ENCODE assay signal across 8 cellular contexts in the genomic region with DNA sequence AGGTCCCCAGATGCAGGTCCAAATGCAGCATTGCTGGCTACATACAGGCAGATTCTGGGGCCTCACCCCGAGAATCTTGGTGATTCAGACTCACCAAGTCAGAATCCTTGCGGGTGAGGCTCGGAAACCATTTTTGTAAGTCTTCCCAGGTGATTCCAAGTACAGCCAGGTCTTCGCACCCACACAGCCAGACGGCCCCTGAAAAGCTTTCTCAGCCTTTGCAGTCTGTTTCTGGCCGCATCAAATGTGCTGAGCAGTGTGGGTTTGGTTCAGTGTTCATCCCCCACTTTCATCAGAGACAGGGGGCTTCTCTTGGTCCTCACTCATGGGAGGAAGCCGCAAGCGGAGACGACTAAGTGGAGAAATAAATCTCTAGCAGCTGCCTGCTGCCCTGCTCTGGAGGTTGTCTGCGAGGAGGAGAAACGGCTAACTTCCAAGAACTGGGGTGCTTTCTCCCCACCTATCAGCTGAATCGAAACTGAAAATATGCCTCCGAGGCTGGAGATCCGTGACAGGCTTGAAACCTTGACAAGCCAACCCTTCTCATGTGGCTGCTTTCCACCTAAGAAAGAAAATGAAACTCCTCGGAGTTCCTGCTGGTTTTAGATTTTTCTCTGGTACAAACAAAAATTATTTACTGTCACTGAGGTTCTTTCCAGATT. TPM values are rescaled to one million over a fixed set of nuclear protein-coding genes. Genes with fewer than 3 reads are reported as not detected.
A peak's percentile ranks its signal among the peaks of the same experiment; 100 is the strongest.
DNase-seq lines count a peak whose midpoint lies in the region; ATAC-seq, FAIRE-seq and TF ChIP-seq lines count a peak whose summit lies in the region.

No MANE protein-coding gene starts in this region.

- H3K4me1 ChIP-seq in K562 (replicated peaks in 1 of 2; ENCODE audit: control insufficient read depth in 2 of 2, insufficient read depth in 2 of 2, low read length in 2 of 2) (peaks cover 13 to 14% of the 10 kb centered on the region in 2 experiments; a peak in 4 of 5 replicates), mononuclear cell (ENCODE audit: insufficient read depth, low read length) (peaks cover 38% of the 10 kb centered on the region)

- H3K9me3 ChIP-seq in K562 (replicated peaks; ENCODE audit: control insufficient read depth, insufficient read depth, low read depth, low read length) = no peaks in the 10 kb centered on the region
- no peaks in the 10 kb centered on the region for H3K9me3 ChIP-seq in mononuclear cell (ENCODE audit: low read depth, low read length)

- peak overlapping the region; percentile 55 to 84; a peak in 3 of 4 replicates for H3K9ac ChIP-seq in K562 (ENCODE audit: insufficient read depth in 1 of 2, low read depth in 2 of 2, low read length in 2 of 2)

- H3K36me3 ChIP-seq in K562 (ENCODE audit: control insufficient read depth, insufficient read depth, low read length) = no peaks in the 10 kb centered on the region

- CTCF ChIA-PET in K562 (lab: Yijun Ruan, JAX; ENCODE audit: low intra/inter-chr PET ratio) = no interaction called here

- TF ChIP-seq POLR2A in K562 (conservative IDR thresholded peaks at IDR 0.05) = no peak

- H3K9me1 ChIP-seq in K562 (ENCODE audit: control insufficient read depth, insufficient read depth, low read length) = no peaks in the 10 kb centered on the region

- H3K27me3 ChIP-seq in K562 (ENCODE audit: control insufficient read depth in 2 of 2, insufficient read depth in 2 of 2, low read length in 2 of 2) = no peaks in the 10 kb centered on the region
- no peaks in the 10 kb centered on the region for H3K27me3 ChIP-seq in mononuclear cell (ENCODE audit: insufficient read depth, low read length)

- peak overlapping the region; percentile 70 for H3K4me2 ChIP-seq in K562 (ENCODE audit: insufficient read depth, low read length)

- H3K27ac ChIP-seq in K562 (ENCODE audit: extremely low read depth, low read depth, low read length) = peak overlapping the region; percentile 5; the same call in 2 of the 3 replicates

- H2AFZ ChIP-seq in K562 (ENCODE audit: low read depth, low read length) = peak overlapping the region; percentile 90

- in situ Hi-C loops in K562 (cut with MboI) = no loop called here

- H3K79me2 ChIP-seq in K562 (ENCODE audit: control insufficient read depth, insufficient read depth, low read length) = no peaks in the 10 kb centered on the region

- TF ChIP-seq RAD21 in K562 (CRISPR knock-in tag; conservative IDR thresholded peaks at IDR 0.05 in 1 of 2, IDR thresholded peaks at IDR 0.05 in 1 of 2) = no peak

- peak; percentile 42 for FAIRE-seq in K562 (lab: Jason Lieb, UNC)

- no peaks in the 10 kb centered on the region for H4K20me1 ChIP-seq in K562 (replicated peaks; ENCODE audit: control insufficient read depth, insufficient read depth, low read length)

- TF ChIP-seq CTCF in K562 (IDR thresholded peaks at IDR 0.05 in 2 of 3, conservative IDR thresholded peaks at IDR 0.05 in 1 of 3; ENCODE audit: insufficient read depth in 2 of 3, low read depth in 1 of 3, low read length in 3 of 3) = no peak

- DNase-seq in T-helper 1 cell (peak in 4 of 5 donors; percentile 46 to 95 (median 54)), K562 (ENCODE audit: extremely low read depth in 1 of 4, low spot score in 3 of 4) (peak in 2 of 4 experiments; percentile 41 to 52), HPDE6-E6E7 (ENCODE audit: extremely low spot score) (no peak), epidermal melanocyte (ENCODE audit: insufficient read length, low spot score) (no peak)
- peak; percentile 73 for DNase-seq in stimulated activated naive CD4-positive, alpha-beta T cell treated with Interleukin-2 at 50 U/mL for 16 hours (lab: John Stamatoyannopoulos, UW)

- WGBS in K562 (ENCODE audit: insufficient coverage, low coverage, missing lambda C conversion rate) = 17% methylated on average over 15 of the region's 15 CpGs

- no TSS peak for BruUV-seq in K562 (replicated peaks; lab: Mats Ljungman, UMichigan)

- intact Hi-C loops in K562 (cut with micrococcal nuclease) = no loop called here

- POLR2A ChIA-PET in K562 (lab: Yijun Ruan, JAX) = interaction anchor here (0.6 to 1.9 kb wide), 7 partner anchors 9 to 1367 kb away, joined by 3 to 10 read pairs (median 3); partner anchors contain the start of genes RNU4ATAC and TMEM185B

- no peak for TF ChIP-seq EP300 in K562 (IDR thresholded peaks at IDR 0.05; ENCODE audit: low read length)

- H3K4me3 ChIP-seq in K562 = peak overlapping the region; percentile 14
- peak overlapping the region; percentile 58 for H3K4me3 ChIP-seq in mononuclear cell (ENCODE audit: low read length)

- ATAC-seq in GM18520 (IDR thresholded peaks at IDR 0.05; ENCODE audit: unreplicated experiment) (peak; percentile 66), HG02943 (IDR thresholded peaks at IDR 0.05; ENCODE audit: low read depth, unreplicated experiment) (peak; percentile 82), K562 (peak; percentile 54)

RNA-seq across cellular contexts. Expression of gene TMEM185B, which starts 8.9 kb away (rescaled TPM):
- 24.9 and 37.8 TPM in 2 replicates for total RNA-seq in K562 (2011; cell fraction: chromatin; rRNA removed; ENCODE audit: low replicate concordance)
- total RNA-seq in K562 (2011; cell fraction: nucleolus; rRNA removed) = 22.9 and 35.9 TPM in 2 replicates
- 26.7 and 29.2 TPM in 2 replicates for total RNA-seq in K562 (2011; cell fraction: nucleoplasm; rRNA removed)
- total RNA-seq in K562 (2014; rRNA removed) = 17.8 and 26.9 TPM in 2 replicates
- total RNA-seq in K562 (2014; rRNA removed; fragmentation: Illumina TruSeq; extraction: Trizol) = 11.2 TPM in 2 replicates
- 11.5 and 11.6 TPM in 2 replicates for total RNA-seq in K562 (2015; rRNA removed; fragmentation: Illumina TruSeq; extraction: Trizol)
- total RNA-seq in K562 (2021) = 26.3 and 27.3 TPM in 2 replicates
- 8.7 and 12.1 TPM in 2 replicates for polyA plus RNA-seq in K562 (2011; rRNA removed)
- polyA plus RNA-seq in K562 (2011; cell fraction: cytosol; rRNA removed) = 10.8 and 16.1 TPM in 2 replicates
- 19.2 and 23.5 TPM in 2 replicates for polyA plus RNA-seq in K562 (2011; cell fraction: nucleus; rRNA removed)
- polyA plus RNA-seq in K562 (2012) = 22.9 and 28.1 TPM in 2 replicates
- polyA plus RNA-seq in K562 (2014; fragmentation: Illumina TruSeq; extraction: Trizol) = 23.4 and 28.2 TPM in 2 replicates
- 1 to 10 TPM; 2.9 to 3.2 TPM for polyA plus RNA-seq in K562 (2014; fragmentation: Nextera tagmentation; extraction: Ambion mirVana)
- 12.0 and 14.6 TPM in 2 replicates for polyA plus RNA-seq in K562 (2014; rRNA removed)
- polyA minus RNA-seq in K562 (2011; rRNA and poly(A)+ RNA removed) = 8.3 and 8.6 TPM in 2 replicates
- polyA minus RNA-seq in K562 (2011; cell fraction: cytosol; rRNA and poly(A)+ RNA removed) = 7.0 and 8.9 TPM in 2 replicates
- 9.2 and 13.6 TPM in 2 replicates for polyA minus RNA-seq in K562 (2011; cell fraction: nucleus; rRNA and poly(A)+ RNA removed)
- 17.5 TPM for total RNA-seq in mononuclear cell

RNA-seq across cellular contexts. Expression of gene RALB, which starts 20.5 kb away (rescaled TPM):
- 8.4 and 11.1 TPM in 2 replicates for total RNA-seq in K562 (2011; cell fraction: chromatin; rRNA removed; ENCODE audit: low replicate concordance)
- total RNA-seq in K562 (2011; cell fraction: nucleolus; rRNA removed) = 7.0 and 9.2 TPM in 2 replicates
- 10.0 and 20.5 TPM in 2 replicates for total RNA-seq in K562 (2011; cell fraction: nucleoplasm; rRNA removed)
- total RNA-seq in K562 (2014; rRNA removed) (32.6 and 38.2 TPM in 2 replicates), K562 (2014; rRNA removed; fragmentation: Illumina TruSeq; extraction: Trizol) (38.4 and 42.0 TPM in 2 replicates), K562 (2015; rRNA removed; fragmentation: Illumina TruSeq; extraction: Trizol) (58.1 and 65.6 TPM in 2 replicates), K562 (2021) (30.9 and 31.6 TPM in 2 replicates), mononuclear cell (22.1 TPM)
- polyA plus RNA-seq in K562 (2011; rRNA removed) (53.5 and 64.2 TPM in 2 replicates), K562 (2014; fragmentation: Illumina TruSeq; extraction: Trizol) (48.1 and 56.8 TPM in 2 replicates), K562 (2014; fragmentation: Nextera tagmentation; extraction: Ambion mirVana) (10 to 100 TPM; 14.8 to 29.9 TPM), K562 (2014; rRNA removed) (41.1 and 46.6 TPM in 2 replicates)
- 26.9 and 46.9 TPM in 2 replicates for polyA plus RNA-seq in K562 (2011; cell fraction: cytosol; rRNA removed)
- 11.6 and 15.0 TPM in 2 replicates for polyA plus RNA-seq in K562 (2011; cell fraction: nucleus; rRNA removed)
- 67.0 TPM in 2 replicates for polyA plus RNA-seq in K562 (2012)
- 38.1 and 47.9 TPM in 2 replicates for polyA minus RNA-seq in K562 (2011; rRNA and poly(A)+ RNA removed)
- polyA minus RNA-seq in K562 (2011; cell fraction: cytosol; rRNA and poly(A)+ RNA removed) = 17.7 and 19.5 TPM in 2 replicates
- 7.8 and 12.8 TPM in 2 replicates for polyA minus RNA-seq in K562 (2011; cell fraction: nucleus; rRNA and poly(A)+ RNA removed)

Comparison
In these comparisons a context has a peak if more than half of its experiments do, and no peak if none do; other contexts are left out.
1. DNase-seq: peak in T-helper 1 cell (4 of 5) and stimulated activated naive CD4-positive, alpha-beta T cell treated with Interleukin-2 at 50 U/mL for 16 hours (single experiment); none in HPDE6-E6E7 (single experiment) and epidermal melanocyte (single experiment).
2. Peak in every context shown above with its lines, with median percentiles within 50 percentile points of each other: ATAC-seq.